8 cellular contexts compared by ENCODE assay signal in the genomic region with DNA sequence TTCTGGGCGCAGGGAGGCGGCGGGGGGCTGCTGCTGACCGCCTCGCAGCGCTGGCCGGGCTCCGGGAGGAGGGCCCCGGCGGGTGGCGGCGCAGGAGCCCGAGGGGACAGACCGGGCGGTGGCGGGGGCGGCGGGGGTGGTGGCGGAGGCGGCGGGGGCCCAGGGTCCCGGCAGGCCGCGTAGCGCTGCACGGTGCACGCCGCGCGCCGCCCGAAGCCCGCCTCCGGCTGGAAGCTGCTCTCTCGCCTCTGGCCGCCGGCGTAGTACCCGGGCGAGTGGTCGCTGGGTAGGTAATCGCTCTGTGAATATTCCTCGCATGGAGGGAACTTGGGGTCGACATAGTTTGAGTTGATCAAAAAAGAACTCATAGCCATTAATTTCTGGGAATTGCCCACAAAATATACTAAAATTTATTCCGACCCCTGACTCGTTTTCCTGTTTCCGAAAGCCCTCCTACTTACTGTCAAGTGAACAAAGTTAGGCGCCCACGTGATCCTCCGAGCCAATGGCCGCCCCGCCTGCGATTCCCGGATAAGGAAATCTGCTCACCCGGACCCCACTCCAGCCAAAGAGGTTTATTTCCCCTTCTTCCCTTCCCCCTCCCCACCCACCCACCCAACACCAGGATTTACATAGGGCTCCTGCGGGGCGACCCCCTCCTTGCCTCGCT. TPM values are rescaled to one million over a fixed set of nuclear protein-coding genes. Genes with fewer than 3 reads are reported as not detected.
DNase-seq lines count a peak whose midpoint lies in the region; ATAC-seq, FAIRE-seq and TF ChIP-seq lines count a peak whose summit lies in the region.

A gene (minus strand): TSS at position 405 of the 670 bp plus-strand sequence. CDS start 31 bp downstream, at position 374.

- TF ChIP-seq POLR2A in GM19099 (IDR thresholded peaks at IDR 0.05; ENCODE audit: extremely low read depth, insufficient read length, low read depth): peak; percentile 45
- TF ChIP-seq POLR2A in IMR-90 (IDR thresholded peaks at IDR 0.05; ENCODE audit: low read depth, low read length): no peak
- TF ChIP-seq POLR2A in K562 (conservative IDR thresholded peaks at IDR 0.05): no peak; the same call in 1 of the 2 replicates

- H4K8ac ChIP-seq in IMR-90 (ENCODE audit: low read depth in 2 of 2, low read length in 2 of 2): peak within 1 kb of the TSS; percentile 93 to 94

- TF ChIP-seq RAD21 in IMR-90 (IDR thresholded peaks at IDR 0.05; ENCODE audit: low read length) (no peak), K562 (CRISPR knock-in tag; conservative IDR thresholded peaks at IDR 0.05 in 1 of 2, IDR thresholded peaks at IDR 0.05 in 1 of 2) (no peak)

- H2BK20ac ChIP-seq in IMR-90 (ENCODE audit: low read depth, low read length): peak within 1 kb of the TSS; percentile 61

- in situ Hi-C loops in IMR-90 (cut with MboI; ENCODE audit: low sequenced_read_pairs) (no loop called here), K562 (cut with MboI) (no loop called here)

- CTCF ChIA-PET in IMR-90 (lab: Yijun Ruan, JAX) (interaction anchor here (0.6 to 0.7 kb wide), 2 partner anchors 121 to 246 kb away, joined by 3 to 6 read pairs; no protein-coding TSS in a partner anchor), K562 (lab: Yijun Ruan, JAX; ENCODE audit: low intra/inter-chr PET ratio) (interaction anchor here (0.6 kb wide), 1 partner anchor 12 kb away, joined by 3 read pairs; no protein-coding TSS in a partner anchor)

- peak within 1 kb of the TSS; percentile 63; the same call in 2 of the 3 replicates for H2BK15ac ChIP-seq in IMR-90 (ENCODE audit: low read depth, low read length)

- peak within 1 kb of the TSS; percentile 93 for H4K5ac ChIP-seq in IMR-90 (ENCODE audit: low read depth, low read length)

- H4K20me1 ChIP-seq in IMR-90 (ENCODE audit: insufficient read depth, low read length) (peaks cover 5% of the 10 kb centered on the region), K562 (replicated peaks; ENCODE audit: control insufficient read depth, insufficient read depth, low read length) (no peaks in the 10 kb centered on the region)

- no peaks in the 10 kb centered on the region for H3K9me3 ChIP-seq in IMR-90 (ENCODE audit: control insufficient read depth, insufficient read depth, low read length)
- no peaks in the 10 kb centered on the region for H3K9me3 ChIP-seq in K562 (replicated peaks; ENCODE audit: control insufficient read depth, insufficient read depth, low read depth, low read length)

- H2BK5ac ChIP-seq in IMR-90 (ENCODE audit: low read depth, low read length, poor library complexity, severe bottlenecking): peak within 1 kb of the TSS; percentile 99

- DNase-seq in IMR-90 (peak; percentile 88), T1000 (lab: John Stamatoyannopoulos, UW) (peak; percentile 25), K562 (ENCODE audit: extremely low read depth in 1 of 4, low spot score in 3 of 4) (peak; percentile 87 to 95 (median 90)), left colon (peak; percentile 76 to 84), amniotic stem cell (lab: John Stamatoyannopoulos, UW) (no peak), caudate nucleus (lab: John Stamatoyannopoulos, UW) (no peak)
- peak; percentile 53 to 57 for DNase-seq in stimulated activated CD4-positive, alpha-beta T cell treated with anti-CD3 and anti-CD28 coated beads, Interleukin-4, amount 100 ng/mL, for 4 hours

- peak within 1 kb of the TSS; percentile 93 for H3K18ac ChIP-seq in IMR-90 (ENCODE audit: low read depth, low read length)

- POLR2A ChIA-PET in IMR-90 (lab: Charles Lee; ENCODE audit: unreplicated experiment): interaction anchor here (0.5 to 1.7 kb wide), 2 partner anchors 31 to 43 kb away, joined by 4 to 7 read pairs; no protein-coding TSS in a partner anchor
- POLR2A ChIA-PET in K562 (lab: Yijun Ruan, JAX): interaction anchor here (0.6 to 1.2 kb wide), 5 partner anchors 15 to 75 kb away, joined by 3 to 5 read pairs (median 3); a partner anchor contains a TSS

- H3K4me1 ChIP-seq in IMR-90 (ENCODE audit: control insufficient read depth, insufficient read depth, low read length) (peaks cover 9% of the 10 kb centered on the region), K562 (replicated peaks in 1 of 2; ENCODE audit: control insufficient read depth in 2 of 2, insufficient read depth in 2 of 2, low read length in 2 of 2) (peaks cover 43 to 53% of the 10 kb centered on the region in 2 experiments)

- intact Hi-C loops in IMR-90 (cut with micrococcal nuclease) (no loop called here), K562 (cut with micrococcal nuclease) (no loop called here), left colon (cut with DNase I, micrococcal nuclease) (loop anchor here in 1 of 2 donors (5.0 kb wide), 1 partner anchor 86 kb away; no protein-coding TSS in a partner anchor)

- H3K14ac ChIP-seq in IMR-90 (replicated peaks; ENCODE audit: low read depth, low read length): peak within 1 kb of the TSS; percentile 97

- peak; percentile 69 for FAIRE-seq in K562 (lab: Jason Lieb, UNC)

- H3K4me2 ChIP-seq in IMR-90 (ENCODE audit: low read depth, low read length) (peak within 1 kb of the TSS; percentile 93), K562 (ENCODE audit: insufficient read depth, low read length) (peak within 1 kb of the TSS; percentile 93)

- WGBS in IMR-90 (ENCODE audit: extremely low coverage in 2 of 2, insufficient read length in 1 of 2), 2 experiments: 0% methylated on average over 14 of the region's 58 CpGs; no CpG with 5 or more reads in 1 of the 2 experiments
- under 1% methylated on average over 37 of the region's 58 CpGs for WGBS in K562 (ENCODE audit: insufficient coverage, low coverage, missing lambda C conversion rate)

- H2AK5ac ChIP-seq in IMR-90 (ENCODE audit: low read depth, low read length): peak within 1 kb of the TSS; percentile 87

- H3K36me3 ChIP-seq in IMR-90 (ENCODE audit: control insufficient read depth, insufficient read depth, low read length) (peaks cover 36% of the 10 kb centered on the region), K562 (ENCODE audit: control insufficient read depth, insufficient read depth, low read length) (peaks cover 32% of the 10 kb centered on the region; the same call in 2 of the 3 replicates)

- BruUV-seq in IMR-90 (replicated peaks; lab: Mats Ljungman, UMichigan): no TSS peak
- no TSS peak for BruUV-seq in K562 (replicated peaks; lab: Mats Ljungman, UMichigan)

- TF ChIP-seq CTCF in IMR-90 (conservative IDR thresholded peaks at IDR 0.05; ENCODE audit: low read depth, low read length) (no peak), K562 (IDR thresholded peaks at IDR 0.05 in 2 of 3, conservative IDR thresholded peaks at IDR 0.05 in 1 of 3; ENCODE audit: insufficient read depth in 2 of 3, low read depth in 1 of 3, low read length in 3 of 3) (no peak)

- H2BK120ac ChIP-seq in IMR-90 (ENCODE audit: low read depth, low read length): peak within 1 kb of the TSS; percentile 93

- TF ChIP-seq EP300 in K562 (IDR thresholded peaks at IDR 0.05; ENCODE audit: low read length): no peak

- H3K4ac ChIP-seq in IMR-90 (ENCODE audit: low read depth, low read length): peak within 1 kb of the TSS; percentile 97

- H2AFZ ChIP-seq in IMR-90 (replicated peaks; ENCODE audit: low read length, poor library complexity) (peak within 1 kb of the TSS; percentile 71), K562 (ENCODE audit: low read depth, low read length) (peak within 1 kb of the TSS; percentile 61; the same call in 1 of the 2 replicates)

- H3K27ac ChIP-seq in IMR-90 (ENCODE audit: insufficient read depth, low read length): peak within 1 kb of the TSS; percentile 99
- peak within 1 kb of the TSS; percentile 95 for H3K27ac ChIP-seq in K562 (ENCODE audit: extremely low read depth, low read depth, low read length)
- H3K27ac ChIP-seq in caudate nucleus (ENCODE audit: low read depth, low read length): no peak within 1 kb of the TSS

- no peaks in the 10 kb centered on the region for H3K27me3 ChIP-seq in IMR-90 (ENCODE audit: control insufficient read depth, insufficient read depth, low read length)
- H3K27me3 ChIP-seq in K562 (ENCODE audit: control insufficient read depth in 2 of 2, insufficient read depth in 2 of 2, low read length in 2 of 2): no peaks in the 10 kb centered on the region

- H3K56ac ChIP-seq in IMR-90 (ENCODE audit: extremely low read depth, insufficient read depth, low read length): peak within 1 kb of the TSS; percentile 99

- ATAC-seq in IMR-90 (ENCODE audit: low read depth): peak; percentile 25
- peak; percentile 50 for ATAC-seq in K562
- no peak for ATAC-seq in left colon

- peak within 1 kb of the TSS; percentile 93 for H4K91ac ChIP-seq in IMR-90 (ENCODE audit: insufficient read depth, low read depth, low read length)

- no peaks in the 10 kb centered on the region for H3K79me1 ChIP-seq in IMR-90 (ENCODE audit: low read depth in 1 of 2, low read length in 2 of 2)

- H3K4me3 ChIP-seq in IMR-90 (ENCODE audit: insufficient read depth, low read depth, low read length) (peak within 1 kb of the TSS; percentile 69), K562 (peak within 1 kb of the TSS; percentile 71)

- no peaks in the 10 kb centered on the region for H3K9me1 ChIP-seq in IMR-90 (ENCODE audit: insufficient read depth, low read length)
- H3K9me1 ChIP-seq in K562 (ENCODE audit: control insufficient read depth, insufficient read depth, low read length): no peaks in the 10 kb centered on the region

- H2AK9ac ChIP-seq in IMR-90 (replicated peaks; ENCODE audit: low read depth, low read length, poor library complexity): peak within 1 kb of the TSS; percentile 90

- peak within 1 kb of the TSS; percentile 100 for H3K23ac ChIP-seq in IMR-90 (ENCODE audit: low read depth, low read length)

- peaks cover 98% of the 10 kb centered on the region for H3K79me2 ChIP-seq in K562 (ENCODE audit: control insufficient read depth, insufficient read depth, low read length)

- peak within 1 kb of the TSS; percentile 97 for H3K9ac ChIP-seq in IMR-90 (ENCODE audit: low read depth, low read length)
- peak within 1 kb of the TSS; percentile 95 to 97 for H3K9ac ChIP-seq in K562 (ENCODE audit: insufficient read depth in 1 of 2, low read depth in 2 of 2, low read length in 2 of 2)

- dilution Hi-C loops in IMR-90 (cut with HindIII; ENCODE audit: low sequenced_read_pairs, unreplicated experiment): no loop called here

RNA-seq across cellular contexts. Expression of the gene that starts here (rescaled TPM):
- total RNA-seq in IMR-90 (2012; rRNA removed): 1.9 and 2.0 TPM in 2 replicates
- 7.8 and 8.5 TPM in 2 replicates for polyA plus RNA-seq in IMR-90 (2012; rRNA removed)
- 2.2 and 4.1 TPM in 2 replicates for polyA plus RNA-seq in IMR-90 (2012; cell fraction: cytosol; rRNA removed)
- 17.8 and 38.5 TPM in 2 replicates for polyA plus RNA-seq in IMR-90 (2012; cell fraction: nucleus; rRNA removed; ENCODE audit: low replicate concordance)
- 46.4 and 55.0 TPM in 2 replicates for total RNA-seq in K562 (2011; cell fraction: chromatin; rRNA removed; ENCODE audit: low replicate concordance)
- total RNA-seq in K562 (2011; cell fraction: nucleolus; rRNA removed): 33.6 and 35.9 TPM in 2 replicates
- total RNA-seq in K562 (2011; cell fraction: nucleoplasm; rRNA removed): 34.9 and 40.6 TPM in 2 replicates
- total RNA-seq in K562 (2014; rRNA removed): 23.9 and 26.4 TPM in 2 replicates
- 10.6 and 10.8 TPM in 2 replicates for total RNA-seq in K562 (2014; rRNA removed; fragmentation: Illumina TruSeq; extraction: Trizol)
- 14.6 and 14.9 TPM in 2 replicates for total RNA-seq in K562 (2015; rRNA removed; fragmentation: Illumina TruSeq; extraction: Trizol)
- total RNA-seq in K562 (2021): 33.2 and 34.9 TPM in 2 replicates
- 9.2 and 13.0 TPM in 2 replicates for polyA plus RNA-seq in K562 (2011; rRNA removed)
- polyA plus RNA-seq in K562 (2011; cell fraction: cytosol; rRNA removed): 10.4 and 12.6 TPM in 2 replicates
- polyA plus RNA-seq in K562 (2011; cell fraction: nucleus; rRNA removed): 44.4 and 69.1 TPM in 2 replicates
- polyA plus RNA-seq in K562 (2012): 16.3 and 24.5 TPM in 2 replicates
- polyA plus RNA-seq in K562 (2014; fragmentation: Illumina TruSeq; extraction: Trizol): 27.5 and 30.2 TPM in 2 replicates
- polyA plus RNA-seq in K562 (2014; fragmentation: Nextera tagmentation; extraction: Ambion mirVana): 1 to 10 TPM; 1.6 to 2.6 TPM
- 22.5 and 27.2 TPM in 2 replicates for polyA plus RNA-seq in K562 (2014; rRNA removed)
- 4.4 and 4.6 TPM in 2 replicates for polyA minus RNA-seq in K562 (2011; rRNA and poly(A)+ RNA removed)
- polyA minus RNA-seq in K562 (2011; cell fraction: cytosol; rRNA and poly(A)+ RNA removed): 5.2 and 7.6 TPM in 2 replicates
- 14.8 and 17.5 TPM in 2 replicates for polyA minus RNA-seq in K562 (2011; cell fraction: nucleus; rRNA and poly(A)+ RNA removed)
- total RNA-seq in left colon: 1 to 10 TPM; 3.0 to 3.9 TPM

Comparison
In these comparisons a context has a peak if more than half of its experiments do, and no peak if none do; other contexts are left out.
1. DNase-seq: peak in IMR-90 (single experiment), T1000 (single experiment), K562 (4 of 4), left colon (2 of 2) and stimulated activated CD4-positive, alpha-beta T cell treated with anti-CD3 and anti-CD28 coated beads, Interleukin-4, amount 100 ng/mL, for 4 hours (2 of 2); none in amniotic stem cell (single experiment) and caudate nucleus (0 of 61).